Comparison of ENCODE assay signal across 1 cellular context in the genomic region with DNA sequence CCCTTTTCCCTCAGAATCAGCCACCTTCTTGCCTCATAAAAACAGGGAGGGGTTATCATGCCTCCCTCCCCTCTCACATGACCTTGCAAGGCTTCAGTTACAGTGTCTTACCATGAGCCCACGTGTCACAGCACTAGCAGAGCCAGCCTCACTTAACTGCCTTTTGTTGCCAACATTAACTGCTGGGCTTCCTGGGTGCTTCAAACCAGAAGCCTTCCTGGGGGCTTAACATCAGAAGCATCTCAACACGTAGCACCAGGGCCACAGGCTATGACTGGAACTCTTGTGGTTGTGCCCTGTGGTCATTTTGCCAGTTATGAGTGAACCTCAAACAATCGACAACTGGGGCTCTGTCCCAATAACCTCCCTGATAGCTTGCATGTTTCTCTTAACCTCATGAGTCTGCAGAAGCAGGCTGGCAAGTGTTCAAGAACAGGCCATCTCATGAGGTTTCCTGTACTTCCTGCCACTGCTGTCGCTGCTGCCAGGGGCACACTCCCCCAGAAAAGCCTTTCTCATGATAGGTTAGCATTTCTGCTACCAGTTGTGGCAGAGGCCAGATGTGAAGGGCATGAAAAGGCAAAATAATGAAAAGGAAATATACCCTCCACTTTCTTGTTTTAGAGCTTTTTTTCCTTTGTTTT.
A peak's percentile ranks its signal among the peaks of the same experiment; 100 is the strongest.
TF ChIP-seq lines count a peak whose summit lies in the region.

No MANE protein-coding gene starts in this region.

TF ChIP-seq in K562, 482 proteins besides CTCF, POLR2A, EP300 and RAD21 (continued from another document and continues in another):
- TF ChIP-seq, protein P1, sequence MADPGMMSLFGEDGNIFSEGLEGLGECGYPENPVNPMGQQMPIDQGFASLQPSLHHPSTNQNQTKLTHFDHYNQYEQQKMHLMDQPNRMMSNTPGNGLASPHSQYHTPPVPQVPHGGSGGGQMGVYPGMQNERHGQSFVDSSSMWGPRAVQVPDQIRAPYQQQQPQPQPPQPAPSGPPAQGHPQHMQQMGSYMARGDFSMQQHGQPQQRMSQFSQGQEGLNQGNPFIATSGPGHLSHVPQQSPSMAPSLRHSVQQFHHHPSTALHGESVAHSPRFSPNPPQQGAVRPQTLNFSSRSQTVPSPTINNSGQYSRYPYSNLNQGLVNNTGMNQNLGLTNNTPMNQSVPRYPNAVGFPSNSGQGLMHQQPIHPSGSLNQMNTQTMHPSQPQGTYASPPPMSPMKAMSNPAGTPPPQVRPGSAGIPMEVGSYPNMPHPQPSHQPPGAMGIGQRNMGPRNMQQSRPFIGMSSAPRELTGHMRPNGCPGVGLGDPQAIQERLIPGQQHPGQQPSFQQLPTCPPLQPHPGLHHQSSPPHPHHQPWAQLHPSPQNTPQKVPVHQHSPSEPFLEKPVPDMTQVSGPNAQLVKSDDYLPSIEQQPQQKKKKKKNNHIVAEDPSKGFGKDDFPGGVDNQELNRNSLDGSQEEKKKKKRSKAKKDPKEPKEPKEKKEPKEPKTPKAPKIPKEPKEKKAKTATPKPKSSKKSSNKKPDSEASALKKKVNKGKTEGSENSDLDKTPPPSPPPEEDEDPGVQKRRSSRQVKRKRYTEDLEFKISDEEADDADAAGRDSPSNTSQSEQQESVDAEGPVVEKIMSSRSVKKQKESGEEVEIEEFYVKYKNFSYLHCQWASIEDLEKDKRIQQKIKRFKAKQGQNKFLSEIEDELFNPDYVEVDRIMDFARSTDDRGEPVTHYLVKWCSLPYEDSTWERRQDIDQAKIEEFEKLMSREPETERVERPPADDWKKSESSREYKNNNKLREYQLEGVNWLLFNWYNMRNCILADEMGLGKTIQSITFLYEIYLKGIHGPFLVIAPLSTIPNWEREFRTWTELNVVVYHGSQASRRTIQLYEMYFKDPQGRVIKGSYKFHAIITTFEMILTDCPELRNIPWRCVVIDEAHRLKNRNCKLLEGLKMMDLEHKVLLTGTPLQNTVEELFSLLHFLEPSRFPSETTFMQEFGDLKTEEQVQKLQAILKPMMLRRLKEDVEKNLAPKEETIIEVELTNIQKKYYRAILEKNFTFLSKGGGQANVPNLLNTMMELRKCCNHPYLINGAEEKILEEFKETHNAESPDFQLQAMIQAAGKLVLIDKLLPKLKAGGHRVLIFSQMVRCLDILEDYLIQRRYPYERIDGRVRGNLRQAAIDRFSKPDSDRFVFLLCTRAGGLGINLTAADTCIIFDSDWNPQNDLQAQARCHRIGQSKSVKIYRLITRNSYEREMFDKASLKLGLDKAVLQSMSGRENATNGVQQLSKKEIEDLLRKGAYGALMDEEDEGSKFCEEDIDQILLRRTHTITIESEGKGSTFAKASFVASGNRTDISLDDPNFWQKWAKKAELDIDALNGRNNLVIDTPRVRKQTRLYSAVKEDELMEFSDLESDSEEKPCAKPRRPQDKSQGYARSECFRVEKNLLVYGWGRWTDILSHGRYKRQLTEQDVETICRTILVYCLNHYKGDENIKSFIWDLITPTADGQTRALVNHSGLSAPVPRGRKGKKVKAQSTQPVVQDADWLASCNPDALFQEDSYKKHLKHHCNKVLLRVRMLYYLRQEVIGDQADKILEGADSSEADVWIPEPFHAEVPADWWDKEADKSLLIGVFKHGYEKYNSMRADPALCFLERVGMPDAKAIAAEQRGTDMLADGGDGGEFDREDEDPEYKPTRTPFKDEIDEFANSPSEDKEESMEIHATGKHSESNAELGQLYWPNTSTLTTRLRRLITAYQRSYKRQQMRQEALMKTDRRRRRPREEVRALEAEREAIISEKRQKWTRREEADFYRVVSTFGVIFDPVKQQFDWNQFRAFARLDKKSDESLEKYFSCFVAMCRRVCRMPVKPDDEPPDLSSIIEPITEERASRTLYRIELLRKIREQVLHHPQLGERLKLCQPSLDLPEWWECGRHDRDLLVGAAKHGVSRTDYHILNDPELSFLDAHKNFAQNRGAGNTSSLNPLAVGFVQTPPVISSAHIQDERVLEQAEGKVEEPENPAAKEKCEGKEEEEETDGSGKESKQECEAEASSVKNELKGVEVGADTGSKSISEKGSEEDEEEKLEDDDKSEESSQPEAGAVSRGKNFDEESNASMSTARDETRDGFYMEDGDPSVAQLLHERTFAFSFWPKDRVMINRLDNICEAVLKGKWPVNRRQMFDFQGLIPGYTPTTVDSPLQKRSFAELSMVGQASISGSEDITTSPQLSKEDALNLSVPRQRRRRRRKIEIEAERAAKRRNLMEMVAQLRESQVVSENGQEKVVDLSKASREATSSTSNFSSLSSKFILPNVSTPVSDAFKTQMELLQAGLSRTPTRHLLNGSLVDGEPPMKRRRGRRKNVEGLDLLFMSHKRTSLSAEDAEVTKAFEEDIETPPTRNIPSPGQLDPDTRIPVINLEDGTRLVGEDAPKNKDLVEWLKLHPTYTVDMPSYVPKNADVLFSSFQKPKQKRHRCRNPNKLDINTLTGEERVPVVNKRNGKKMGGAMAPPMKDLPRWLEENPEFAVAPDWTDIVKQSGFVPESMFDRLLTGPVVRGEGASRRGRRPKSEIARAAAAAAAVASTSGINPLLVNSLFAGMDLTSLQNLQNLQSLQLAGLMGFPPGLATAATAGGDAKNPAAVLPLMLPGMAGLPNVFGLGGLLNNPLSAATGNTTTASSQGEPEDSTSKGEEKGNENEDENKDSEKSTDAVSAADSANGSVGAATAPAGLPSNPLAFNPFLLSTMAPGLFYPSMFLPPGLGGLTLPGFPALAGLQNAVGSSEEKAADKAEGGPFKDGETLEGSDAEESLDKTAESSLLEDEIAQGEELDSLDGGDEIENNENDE (IDR thresholded peaks at IDR 0.05; ENCODE audit: low read depth, low read length): no peak
- TF ChIP-seq E2F1 (CRISPR knock-in tag; IDR thresholded peaks at IDR 0.05): no peak
- no peak for TF ChIP-seq TRIM24 (IDR thresholded peaks at IDR 0.05)
- peak; percentile 72 for TF ChIP-seq NFRKB (IDR thresholded peaks at IDR 0.05; ENCODE audit: low read depth)
- no peak for TF ChIP-seq DLX4 (CRISPR knock-in tag; IDR thresholded peaks at IDR 0.05)
- peak; percentile 49; the same call in 1 of the 2 replicates for TF ChIP-seq POLR2H (tag; IDR thresholded peaks at IDR 0.05; ENCODE audit: low read depth)
- TF ChIP-seq, protein P2, sequence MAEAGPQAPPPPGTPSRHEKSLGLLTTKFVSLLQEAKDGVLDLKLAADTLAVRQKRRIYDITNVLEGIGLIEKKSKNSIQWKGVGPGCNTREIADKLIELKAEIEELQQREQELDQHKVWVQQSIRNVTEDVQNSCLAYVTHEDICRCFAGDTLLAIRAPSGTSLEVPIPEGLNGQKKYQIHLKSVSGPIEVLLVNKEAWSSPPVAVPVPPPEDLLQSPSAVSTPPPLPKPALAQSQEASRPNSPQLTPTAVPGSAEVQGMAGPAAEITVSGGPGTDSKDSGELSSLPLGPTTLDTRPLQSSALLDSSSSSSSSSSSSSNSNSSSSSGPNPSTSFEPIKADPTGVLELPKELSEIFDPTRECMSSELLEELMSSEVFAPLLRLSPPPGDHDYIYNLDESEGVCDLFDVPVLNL (CRISPR knock-in tag; IDR thresholded peaks at IDR 0.05; ENCODE audit: low read depth): 0 out of 2 replicates have a peak, but pooled peaks have one; percentile 32
- TF ChIP-seq PHF20 (IDR thresholded peaks at IDR 0.05; ENCODE audit: partially characterized antibody): no peak
- TF ChIP-seq, protein P3, sequence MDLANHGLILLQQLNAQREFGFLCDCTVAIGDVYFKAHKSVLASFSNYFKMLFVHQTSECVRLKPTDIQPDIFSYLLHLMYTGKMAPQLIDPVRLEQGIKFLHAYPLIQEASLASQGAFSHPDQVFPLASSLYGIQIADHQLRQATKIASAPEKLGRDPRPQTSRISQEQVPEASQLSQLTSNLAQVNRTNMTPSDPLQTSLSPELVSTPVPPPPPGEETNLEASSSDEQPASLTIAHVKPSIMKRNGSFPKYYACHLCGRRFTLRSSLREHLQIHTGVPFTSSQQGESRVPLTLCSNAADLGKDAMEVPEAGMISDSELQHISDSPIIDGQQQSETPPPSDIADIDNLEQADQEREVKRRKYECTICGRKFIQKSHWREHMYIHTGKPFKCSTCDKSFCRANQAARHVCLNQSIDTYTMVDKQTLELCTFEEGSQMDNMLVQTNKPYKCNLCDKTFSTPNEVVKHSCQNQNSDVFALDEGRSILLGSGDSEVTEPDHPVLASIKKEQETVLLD (IDR thresholded peaks at IDR 0.05): peak; percentile 82
- TF ChIP-seq SIN3A (IDR thresholded peaks at IDR 0.05; ENCODE audit: borderline replicate concordance in 2 of 2, control insufficient read depth in 1 of 2, low read depth in 2 of 2, low read length in 2 of 2): no peak
- no peak for TF ChIP-seq MIER1 (IDR thresholded peaks at IDR 0.05; ENCODE audit: low read depth)
- TF ChIP-seq PTBP1 (IDR thresholded peaks at IDR 0.05; ENCODE audit: low read depth, low read length): no peak
- TF ChIP-seq, protein P4, sequence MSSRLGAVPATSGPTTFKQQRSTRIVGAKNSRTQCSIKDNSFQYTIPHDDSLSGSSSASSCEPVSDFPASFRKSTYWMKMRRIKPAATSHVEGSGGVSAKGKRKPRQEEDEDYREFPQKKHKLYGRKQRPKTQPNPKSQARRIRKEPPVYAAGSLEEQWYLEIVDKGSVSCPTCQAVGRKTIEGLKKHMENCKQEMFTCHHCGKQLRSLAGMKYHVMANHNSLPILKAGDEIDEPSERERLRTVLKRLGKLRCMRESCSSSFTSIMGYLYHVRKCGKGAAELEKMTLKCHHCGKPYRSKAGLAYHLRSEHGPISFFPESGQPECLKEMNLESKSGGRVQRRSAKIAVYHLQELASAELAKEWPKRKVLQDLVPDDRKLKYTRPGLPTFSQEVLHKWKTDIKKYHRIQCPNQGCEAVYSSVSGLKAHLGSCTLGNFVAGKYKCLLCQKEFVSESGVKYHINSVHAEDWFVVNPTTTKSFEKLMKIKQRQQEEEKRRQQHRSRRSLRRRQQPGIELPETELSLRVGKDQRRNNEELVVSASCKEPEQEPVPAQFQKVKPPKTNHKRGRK (tag; IDR thresholded peaks at IDR 0.05): no peak
- TF ChIP-seq KLF6 (CRISPR knock-in tag; IDR thresholded peaks at IDR 0.05; ENCODE audit: borderline replicate concordance): peak; percentile 84; the same call in 1 of the 2 replicates
- no peak for TF ChIP-seq PHB2 (IDR thresholded peaks at IDR 0.05; ENCODE audit: low read depth)
- TF ChIP-seq RFX7 (CRISPR knock-in tag; IDR thresholded peaks at IDR 0.05): no peak
- TF ChIP-seq HNRNPUL1 (IDR thresholded peaks at IDR 0.05; ENCODE audit: low read length): 0 out of 2 replicates have a peak, but pooled peaks have one; percentile 42
- TF ChIP-seq MCM5 (IDR thresholded peaks at IDR 0.05; ENCODE audit: low read depth): no peak
- 0 out of 2 replicates have a peak, but pooled peaks have one; percentile 28 for TF ChIP-seq MTA1 (IDR thresholded peaks at IDR 0.05; ENCODE audit: borderline replicate concordance)
- no peak for TF ChIP-seq ZNF384 (IDR thresholded peaks at IDR 0.05; ENCODE audit: low read depth, low read length)
- no peak for TF ChIP-seq MYNN (IDR thresholded peaks at IDR 0.05)
- no peak for TF ChIP-seq MYNN (CRISPR knock-in tag; IDR thresholded peaks at IDR 0.05)
- no peak for TF ChIP-seq ZBTB43 (CRISPR knock-in tag; IDR thresholded peaks at IDR 0.05)
